Comparison of ENCODE assay signal across 1 cellular context in genomic region chr20:41048475-41049242, GRCh38.
TF ChIP-seq lines count a peak whose summit lies in the region.

No MANE protein-coding gene starts in this region.

TF ChIP-seq in HEK293T, 16 proteins besides CTCF, POLR2A, EP300 and RAD21 (continued from another document):
- TF ChIP-seq ARNT (IDR thresholded peaks at IDR 0.05) (no peak), TARDBP (IDR thresholded peaks at IDR 0.05) (no peak), FOXK2 (IDR thresholded peaks at IDR 0.05) (no peak), CTBP1 (IDR thresholded peaks at IDR 0.05; ENCODE audit: borderline replicate concordance) (peak; percentile 84)
